Comparison of ENCODE assay signal across 19 cellular contexts in genomic region chr2:224749136-224749535, GRCh38. TPM values are rescaled to one million over a fixed set of nuclear protein-coding genes. Genes with fewer than 3 reads are reported as not detected.
DNase-seq lines count a peak whose midpoint lies in the region; ATAC-seq and TF ChIP-seq lines count a peak whose summit lies in the region.
"Had no signal": no experiment of that assay in that cellular context is flagged by ENCODE, and none has a peak within 500 bp of the region (broad histone marks: within the 10 kb centered on the region; RNA-seq: fewer than 3 reads in every experiment).

No MANE protein-coding gene starts in this region.

- H3K27me3 ChIP-seq in AG04450 (ENCODE audit: control insufficient read depth, insufficient read depth, low read length), result no peaks in the 10 kb centered on the region
- H3K27me3 ChIP-seq in gastrocnemius medialis, result no peaks in the 10 kb centered on the region
- H3K27me3 ChIP-seq in adrenal gland, result no peaks in the 10 kb centered on the region
- H3K27me3 ChIP-seq: BLaER1 treated with 17β-estradiol and CSF1 and Interleukin-3, amounts not matched to agents 10 nM and 100 nM; dorsolateral prefrontal cortex; vagina had no signal

- no peak overlapping the region for H3K27ac Mint-ChIP-seq in HFFc6
- H3K27ac Mint-ChIP-seq: stimulated activated effector memory CD8-positive, alpha-beta T cell treated with anti-CD3 and anti-CD28 coated beads, Interleukin-12 subunit alpha, Interleukin-12 subunit beta, amount 100 ng/mL, for 72 hours had no signal

- H3K4me1 Mint-ChIP-seq in HFFc6 (ENCODE audit: low read depth), result no peaks in the 10 kb centered on the region
- H3K4me1 Mint-ChIP-seq: stimulated activated effector memory CD8-positive, alpha-beta T cell treated with anti-CD3 and anti-CD28 coated beads, Interleukin-12 subunit alpha, Interleukin-12 subunit beta, amount 100 ng/mL, for 72 hours had no signal

- no peak overlapping the region for H3K27ac ChIP-seq in AG04450 (ENCODE audit: low read depth, low read length)
- no peak overlapping the region for H3K27ac ChIP-seq in gastrocnemius medialis
- no peak overlapping the region for H3K27ac ChIP-seq in adrenal gland
- H3K27ac ChIP-seq: dorsolateral prefrontal cortex, vagina had no signal

- H3K4me3 Mint-ChIP-seq in HFFc6, result no peak overlapping the region
- H3K4me3 Mint-ChIP-seq: stimulated activated effector memory CD8-positive, alpha-beta T cell treated with anti-CD3 and anti-CD28 coated beads, Interleukin-12 subunit alpha, Interleukin-12 subunit beta, amount 100 ng/mL, for 72 hours had no signal

- intact Hi-C loops in gastrocnemius medialis (cut with DNase I; ENCODE audit: low total_unique reads) (no loop called here), adrenal gland (cut with DNase I) (no loop called here)

- peaks cover 3% of the 10 kb centered on the region for H3K27me3 Mint-ChIP-seq in HFFc6 (ENCODE audit: insufficient read depth)

- POLR2A ChIA-PET in AG04450 (lab: Yijun Ruan, JAX), result no interaction called here

- H3K4me1 ChIP-seq in gastrocnemius medialis (no peaks in the 10 kb centered on the region), adrenal gland (replicated peaks in 1 of 2) (no peaks in the 10 kb centered on the region)

- no peak overlapping the region for H3K4me3 ChIP-seq in AG04450 (ENCODE audit: low read depth, low read length)
- no peak overlapping the region for H3K4me3 ChIP-seq in gastrocnemius medialis
- H3K4me3 ChIP-seq in adrenal gland, result no peak overlapping the region
- H3K4me3 ChIP-seq: BLaER1 treated with 17β-estradiol and CSF1 and Interleukin-3, amounts not matched to agents 10 nM and 100 nM; dorsolateral prefrontal cortex; vagina had no signal

- ATAC-seq in HG02870 (IDR thresholded peaks at IDR 0.05; ENCODE audit: unreplicated experiment), result no peak
- ATAC-seq in HG02973 (IDR thresholded peaks at IDR 0.05; ENCODE audit: unreplicated experiment), result no peak
- no peak for ATAC-seq in gastrocnemius medialis
- ATAC-seq: stimulated activated effector memory CD8-positive, alpha-beta T cell treated with anti-CD3 and anti-CD28 coated beads, Interleukin-12 subunit alpha, Interleukin-12 subunit beta, amount 100 ng/mL, for 72 hours had no signal

- no peak for DNase-seq in AG04450 (ENCODE audit: low read depth, low spot score)
- no peak for DNase-seq in HFFc6
- DNase-seq in amniotic epithelial cell (ENCODE audit: low read depth), result peak; percentile 4
- peak; percentile 7 for DNase-seq in kidney tubule cell (ENCODE audit: low spot score)
- DNase-seq in gastrocnemius medialis, result no peak
- no peak for DNase-seq in adrenal gland
- DNase-seq: activated CD4-positive, alpha-beta T cell treated with anti-CD3 and anti-CD28 coated beads, Interleukin-2, amount 50 U/mL, for 4 hours; amygdala; dorsolateral prefrontal cortex; foreskin melanocyte; stimulated activated CD4-positive, alpha-beta T cell treated with anti-CD3 and anti-CD28 coated beads, Interleukin-4, amount 100 ng/mL, for 24 hours had no signal

- TF ChIP-seq POLR2A in gastrocnemius medialis (IDR thresholded peaks at IDR 0.05) (no peak), adrenal gland (IDR thresholded peaks at IDR 0.05) (no peak)

- no peaks in the 10 kb centered on the region for H3K9me3 ChIP-seq in AG04450 (ENCODE audit: control insufficient read depth, insufficient read depth, low read length)
- no peaks in the 10 kb centered on the region for H3K9me3 ChIP-seq in gastrocnemius medialis
- no peaks in the 10 kb centered on the region for H3K9me3 ChIP-seq in adrenal gland (replicated peaks in 1 of 3)
- H3K9me3 ChIP-seq: vagina had no signal

- H3K9me3 Mint-ChIP-seq in HFFc6, result no peaks in the 10 kb centered on the region
- H3K9me3 Mint-ChIP-seq: stimulated activated effector memory CD8-positive, alpha-beta T cell treated with anti-CD3 and anti-CD28 coated beads, Interleukin-12 subunit alpha, Interleukin-12 subunit beta, amount 100 ng/mL, for 72 hours had no signal

- 64 to 81% (median 70%) methylated on average over 1 of the region's 1 CpG for WGBS in adrenal gland, 4 donors

- CTCF ChIA-PET in AG04450 (lab: Charles Lee), result no interaction called here

- in situ Hi-C loops in gastrocnemius medialis (cut with MboI; ENCODE audit: low sequenced_read_pairs in 4 of 4), result no loop called here

- no peaks in the 10 kb centered on the region for H3K36me3 ChIP-seq in gastrocnemius medialis
- no peaks in the 10 kb centered on the region for H3K36me3 ChIP-seq in adrenal gland (replicated peaks in 1 of 2)
- H3K36me3 ChIP-seq: BLaER1 treated with 17β-estradiol and CSF1 and Interleukin-3, amounts not matched to agents 10 nM and 100 nM; vagina had no signal

- H3K36me3 Mint-ChIP-seq in HFFc6 (ENCODE audit: low read depth), result no peaks in the 10 kb centered on the region
- H3K36me3 Mint-ChIP-seq: stimulated activated effector memory CD8-positive, alpha-beta T cell treated with anti-CD3 and anti-CD28 coated beads, Interleukin-12 subunit alpha, Interleukin-12 subunit beta, amount 100 ng/mL, for 72 hours had no signal

- 0 out of 2 replicates have a peak, but pooled peaks have one; percentile 20 for TF ChIP-seq CTCF in AG04450 (IDR thresholded peaks at IDR 0.05; ENCODE audit: low read depth, low read length)
- peak; percentile 46; the same call in 1 of the 2 replicates for TF ChIP-seq CTCF in HFFc6 (IDR thresholded peaks at IDR 0.05)
- TF ChIP-seq CTCF in gastrocnemius medialis (IDR thresholded peaks at IDR 0.05 in 4 of 5, conservative IDR thresholded peaks at IDR 0.05 in 1 of 5), result no peak
- peak in 3 of 6 experiments; percentile 26 to 53 (median 26) for TF ChIP-seq CTCF in adrenal gland (IDR thresholded peaks at IDR 0.05)

RNA-seq across cellular contexts. Expression of gene CCDC195, which starts 33.0 kb away (rescaled TPM):
- polyA plus RNA-seq in AG04450 (2011; rRNA removed) (not detected in 2 replicates), adrenal gland (not detected)
- polyA minus RNA-seq in AG04450 (2011; rRNA and poly(A)+ RNA removed), result not detected in 2 replicates
- not detected for total RNA-seq in HFFc6 (2021; fragmentation: NEBNext Ultra II Directional; extraction: Animal tissue kit (Norgen Biotek cat#: 25700))
- total RNA-seq in gastrocnemius medialis (not detected), adrenal gland (not detected)
- total RNA-seq: dorsolateral prefrontal cortex; G401; myocyte; T-helper 2 cell treated with Interferon-gamma antibody and Interleukin-4, amounts not matched to agents 100 ng/mL and 5 ng/mL, for 36 hours; vagina had no signal

Comparison
In these comparisons a context has a peak if more than half of its experiments do, and no peak if none do; other contexts are left out.
1. DNase-seq: peak in amniotic epithelial cell (single experiment) and kidney tubule cell (single experiment); none in AG04450 (single experiment), HFFc6 (single experiment), gastrocnemius medialis (0 of 2) and adrenal gland (0 of 7).
2. CTCF ChIP-seq: peak in AG04450 (single experiment) and HFFc6 (single experiment); none in gastrocnemius medialis (0 of 5).